In genomic region chr21:31078216-31078615, GRCh38 we compare ENCODE assay signal across 31 cellular contexts. TPM values are rescaled to one million over a fixed set of nuclear protein-coding genes. Genes with fewer than 3 reads are reported as not detected.
A peak's percentile ranks its signal among the peaks of the same experiment; 100 is the strongest.
DNase-seq lines count a peak whose midpoint lies in the region; ATAC-seq, FAIRE-seq and TF ChIP-seq lines count a peak whose summit lies in the region.
"Had no signal": no experiment of that assay in that cellular context is flagged by ENCODE, and none has a peak within 500 bp of the region (broad histone marks: within the 10 kb centered on the region; RNA-seq: fewer than 3 reads in every experiment).

No MANE protein-coding gene starts in this region.

- H3K36me3 Mint-ChIP-seq in T-helper 2 cell treated with Interferon-gamma antibody and Interleukin-4, amounts not matched to agents 5 μg/mL and 100 μg/mL, for 36 hours (ENCODE audit: low read depth), result no peaks in the 10 kb centered on the region
- H3K36me3 Mint-ChIP-seq: activated naive CD8-positive, alpha-beta T cell; natural killer cell; stimulated activated effector memory CD8-positive, alpha-beta T cell treated with anti-CD3 and anti-CD28 coated beads, Interleukin-12 subunit alpha, Interleukin-12 subunit beta, amount 100 ng/mL, for 72 hours had no signal

- intact Hi-C loops in ovary (cut with DNase I), result no loop called here

- H3K4me3 Mint-ChIP-seq in T-helper 2 cell treated with Interferon-gamma antibody and Interleukin-4, amounts not matched to agents 5 μg/mL and 100 μg/mL, for 36 hours, result peak overlapping the region; percentile 17
- H3K4me3 Mint-ChIP-seq: activated CD4-positive, alpha-beta T cell treated with anti-CD3 and anti-CD28 coated beads, Interleukin-2, amount 10 ng/mL, durations not matched to agents 7 days and 5 days; activated naive CD8-positive, alpha-beta T cell; CD4-positive, alpha-beta T cell; natural killer cell; stimulated activated effector memory CD8-positive, alpha-beta T cell treated with anti-CD3 and anti-CD28 coated beads, Interleukin-12 subunit alpha, Interleukin-12 subunit beta, amount 100 ng/mL, for 72 hours; T-helper 1 cell treated with Interleukin-12 subunit alpha and Interleukin-12 subunit beta and Interleukin-4 antibody, amounts not matched to agents 30 μg/mL and 1 μg/mL, for 36 hours had no signal

- no peaks in the 10 kb centered on the region for H3K9me3 Mint-ChIP-seq in T-helper 2 cell treated with Interferon-gamma antibody and Interleukin-4, amounts not matched to agents 5 μg/mL and 100 μg/mL, for 36 hours
- H3K9me3 Mint-ChIP-seq: CD4-positive, alpha-beta T cell; natural killer cell; stimulated activated effector memory CD8-positive, alpha-beta T cell treated with anti-CD3 and anti-CD28 coated beads, Interleukin-12 subunit alpha, Interleukin-12 subunit beta, amount 100 ng/mL, for 72 hours; T-helper 1 cell treated with Interleukin-12 subunit alpha and Interleukin-12 subunit beta and Interleukin-4 antibody, amounts not matched to agents 30 μg/mL and 1 μg/mL, for 36 hours had no signal

- WGBS in ovary, 3 donors, result 88 to 96% (median 90%) methylated on average over 4 of the region's 4 CpGs

- peak; percentile 45 for ATAC-seq in HG02642 (IDR thresholded peaks at IDR 0.05; ENCODE audit: poor library complexity, unreplicated experiment)
- ATAC-seq in HG03354 (IDR thresholded peaks at IDR 0.05; ENCODE audit: poor library complexity, severe bottlenecking, unreplicated experiment), result peak; percentile 63
- ATAC-seq: gastroesophageal sphincter, natural killer cell, upper lobe of right lung had no signal

- H3K4me1 Mint-ChIP-seq in T-helper 2 cell treated with Interferon-gamma antibody and Interleukin-4, amounts not matched to agents 5 μg/mL and 100 μg/mL, for 36 hours (ENCODE audit: low read depth), result peaks cover 16% of the 10 kb centered on the region
- H3K4me1 Mint-ChIP-seq: natural killer cell had no signal

- H3K27ac ChIP-seq in ovary, result no peak overlapping the region
- H3K27ac ChIP-seq: 22Rv1, cardiac muscle cell, gastroesophageal sphincter, left ventricle myocardium inferior, spleen, upper lobe of right lung had no signal

- H3K4me3 ChIP-seq in ovary, result no peak overlapping the region
- H3K4me3 ChIP-seq: cardiac muscle cell, gastroesophageal sphincter, left ventricle myocardium inferior, spleen, upper lobe of right lung had no signal

- no peak overlapping the region for H3K27ac Mint-ChIP-seq in T-helper 2 cell treated with Interferon-gamma antibody and Interleukin-4, amounts not matched to agents 5 μg/mL and 100 μg/mL, for 36 hours
- H3K27ac Mint-ChIP-seq: activated naive CD8-positive, alpha-beta T cell; CD4-positive, alpha-beta T cell; natural killer cell; stimulated activated effector memory CD8-positive, alpha-beta T cell treated with anti-CD3 and anti-CD28 coated beads, Interleukin-12 subunit alpha, Interleukin-12 subunit beta, amount 100 ng/mL, for 72 hours; T-helper 1 cell treated with Interleukin-12 subunit alpha and Interleukin-12 subunit beta and Interleukin-4 antibody, amounts not matched to agents 30 μg/mL and 1 μg/mL, for 36 hours had no signal

- H3K27me3 Mint-ChIP-seq in T-helper 2 cell treated with Interferon-gamma antibody and Interleukin-4, amounts not matched to agents 5 μg/mL and 100 μg/mL, for 36 hours (ENCODE audit: low read depth), result peaks cover 62% of the 10 kb centered on the region
- H3K27me3 Mint-ChIP-seq: CD4-positive, alpha-beta T cell had no signal

- H3K4me1 ChIP-seq in ovary (ENCODE audit: insufficient read depth), result no peaks in the 10 kb centered on the region
- H3K4me1 ChIP-seq: gastroesophageal sphincter, left ventricle myocardium inferior, spleen, upper lobe of right lung had no signal

- TF ChIP-seq EP300 in ovary (IDR thresholded peaks at IDR 0.05), result no peak

- peak; percentile 23 for FAIRE-seq in urothelium cell line (lab: Jason Lieb, UNC)
- FAIRE-seq: H54 had no signal

- no peak for TF ChIP-seq CTCF in ovary (IDR thresholded peaks at IDR 0.05)

- TF ChIP-seq POLR2A in ovary (IDR thresholded peaks at IDR 0.05), result no peak

- no peaks in the 10 kb centered on the region for H3K36me3 ChIP-seq in ovary
- H3K36me3 ChIP-seq: cardiac muscle cell, gastroesophageal sphincter, left ventricle myocardium inferior, spleen, upper lobe of right lung had no signal

- H3K27me3 ChIP-seq in ovary, result no peaks in the 10 kb centered on the region
- H3K27me3 ChIP-seq: cardiac muscle cell, spleen, upper lobe of right lung had no signal

- no peak for DNase-seq in T-helper 2 cell treated with Interferon-gamma antibody and Interleukin-4, amounts not matched to agents 5 μg/mL and 100 μg/mL, for 36 hours (ENCODE audit: low spot score)
- DNase-seq in T-helper 2 cell (no peak), urothelium cell line (ENCODE audit: low spot score) (no peak), ovary (no peak), mesenteric fat pad (ENCODE audit: low spot score) (no peak), activated T-cell treated with anti-CD3 and anti-CD28 coated beads for 4 hours (no peak)
- DNase-seq: activated CD4-positive, alpha-beta T cell treated with anti-CD3 and anti-CD28 coated beads, Interleukin-2, amount 10 ng/mL, durations not matched to agents 7 days and 5 days; aorta; CD4-positive, alpha-beta T cell; left ventricle myocardium inferior; midbrain; natural killer cell; NCI-H1092; NCI-H187 treated with DMSO at 0.1 percent for 48 hours; NCI-H226; NCI-H748 treated with DMSO at 0.1 percent for 48 hours; RPMI8226; spleen; stimulated activated CD4-positive, alpha-beta T cell treated with anti-CD3 and anti-CD28 coated beads, Interleukin-2, amount 100 ng/mL, for 48 hours; substantia nigra; upper lobe of right lung had no signal

- no peaks in the 10 kb centered on the region for H3K9me3 ChIP-seq in ovary
- H3K9me3 ChIP-seq: gastroesophageal sphincter, left ventricle myocardium inferior, spleen, upper lobe of right lung had no signal

RNA-seq across cellular contexts. Expression of gene KRTAP19-8, which starts 39.9 kb away (rescaled TPM):
- total RNA-seq in ovary (not detected), mesenteric fat pad (not detected)
- not detected for polyA plus RNA-seq in ovary
- total RNA-seq: activated CD4-positive, alpha-beta T cell treated with anti-CD3 and anti-CD28 coated beads, Interleukin-2, amount 10 ng/mL, durations not matched to agents 7 days and 5 days; aorta; cardiac muscle cell; CD4-positive, alpha-beta T cell; gastroesophageal sphincter; left ventricle myocardium inferior; natural killer cell; omental fat pad; spleen; upper lobe of right lung had no signal
- polyA plus RNA-seq: aorta, cardiac muscle cell, spleen had no signal
